ENCODE assay signal across 9 cellular contexts in the genomic region with DNA sequence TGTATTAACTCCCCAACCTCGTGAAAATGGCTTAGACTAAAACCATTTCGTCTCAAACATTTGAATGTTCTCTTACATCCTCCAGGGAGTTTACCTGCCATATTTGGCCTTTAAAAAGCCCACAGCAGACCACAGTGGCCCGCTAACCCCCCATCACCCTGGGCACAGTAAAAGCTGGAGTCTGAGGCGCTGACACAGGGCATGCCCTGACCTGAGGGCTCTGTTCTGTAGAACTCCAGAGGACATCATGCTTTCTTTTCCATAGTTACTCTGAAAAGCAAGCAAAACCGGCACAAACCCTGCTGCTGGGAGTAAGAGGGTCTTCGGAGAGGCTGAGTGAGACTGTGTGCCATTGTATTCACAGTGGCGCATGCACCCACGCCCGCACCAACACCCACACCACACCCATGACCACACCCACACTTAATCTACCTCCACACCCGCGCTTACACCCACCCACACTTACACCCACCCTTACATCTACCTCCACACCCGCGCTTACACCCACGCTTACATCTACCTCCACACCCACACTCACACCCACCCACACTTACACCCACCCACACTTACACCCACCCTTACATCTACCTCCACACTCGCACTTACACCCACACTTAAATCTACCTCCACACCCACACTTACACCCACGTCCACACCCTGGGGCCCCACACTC. TPM values are rescaled to one million over a fixed set of nuclear protein-coding genes. Genes with fewer than 3 reads are reported as not detected.
A peak's percentile ranks its signal among the peaks of the same experiment; 100 is the strongest.
DNase-seq lines count a peak whose midpoint lies in the region; ATAC-seq, FAIRE-seq and TF ChIP-seq lines count a peak whose summit lies in the region.
"Had no signal": no experiment of that assay in that cellular context is flagged by ENCODE, and none has a peak within 500 bp of the region (broad histone marks: within the 10 kb centered on the region; RNA-seq: fewer than 3 reads in every experiment).

No MANE protein-coding gene starts in this region.

- FAIRE-seq in HTR-8/SVneo (lab: Jason Lieb, UNC), result peak; percentile 100

- DNase-seq in ELR (ENCODE audit: low read depth), result peak; percentile 12
- peak; percentile 17 for DNase-seq in HTR-8/SVneo (ENCODE audit: insufficient read length, low spot score)
- peak; percentile 95 for DNase-seq in ecto neural progenitor cell (ENCODE audit: low spot score)
- no peak for DNase-seq in natural killer cell
- no peak for DNase-seq in thyroid gland
- no peak for DNase-seq in NCI-H526 treated with DMSO at 0.1 percent for 48 hours (lab: John Stamatoyannopoulos, UW)
- DNase-seq in superior temporal gyrus (ENCODE audit: extremely low spot score), result no peak
- DNase-seq: NCI-H2029 had no signal

- H3K36me3 ChIP-seq in thyroid gland, result peaks cover 0 to 17% of the 10 kb centered on the region in 2 donors

- no peaks in the 10 kb centered on the region for H3K4me1 ChIP-seq in thyroid gland

- no peak for TF ChIP-seq CTCF in natural killer cell (IDR thresholded peaks at IDR 0.05)
- TF ChIP-seq CTCF in thyroid gland (IDR thresholded peaks at IDR 0.05), result no peak

- H3K9me3 Mint-ChIP-seq in natural killer cell, result peaks cover 0 to 6% of the 10 kb centered on the region in 2 donors

- H3K27ac ChIP-seq in thyroid gland, result no peak overlapping the region

- H3K36me3 Mint-ChIP-seq in natural killer cell, result peaks cover 22% of the 10 kb centered on the region

- ATAC-seq in natural killer cell (peak in 2 of 3 donors; percentile 50 to 78), GM19463 (IDR thresholded peaks at IDR 0.05; ENCODE audit: unreplicated experiment) (no peak)

- no peak for TF ChIP-seq POLR2A in thyroid gland (IDR thresholded peaks at IDR 0.05)

- WGBS in thyroid gland, 2 donors, result 62 to 65% methylated on average over 16 of the region's 16 CpGs

- H3K4me1 Mint-ChIP-seq in natural killer cell, result peaks cover 0 to 11% of the 10 kb centered on the region in 2 donors

- no peaks in the 10 kb centered on the region for H3K27me3 ChIP-seq in thyroid gland

- H3K27me3 Mint-ChIP-seq in natural killer cell (ENCODE audit: low read depth in 2 of 2), result no peaks in the 10 kb centered on the region

- peak overlapping the region in 1 of 2 donors; percentile 75 for H3K27ac Mint-ChIP-seq in natural killer cell

- H3K4me3 Mint-ChIP-seq in natural killer cell, result no peak overlapping the region

- no peak overlapping the region for H3K4me3 ChIP-seq in thyroid gland (replicated peaks in 1 of 3)

- intact Hi-C loops in natural killer cell (cut with micrococcal nuclease) (no loop called here), thyroid gland (cut with DNase I) (no loop called here)

- H3K9me3 ChIP-seq in thyroid gland, result no peaks in the 10 kb centered on the region

RNA-seq across cellular contexts. Expression of a gene that starts 32.1 kb away (rescaled TPM):
- total RNA-seq in natural killer cell (10 to 100 TPM in 1 of 3 donors, 1 to 10 TPM in 2; 8.1 to 22.5 (median 9.9) TPM), thyroid gland (10 to 100 TPM; 14.0 to 24.4 (median 19.4) TPM)

RNA-seq across cellular contexts. Expression of a gene that starts 32.9 kb away (rescaled TPM):
- total RNA-seq in natural killer cell (10 to 100 TPM; 23.7 to 29.5 (median 24.4) TPM), thyroid gland (10 to 100 TPM; 14.5 to 35.4 (median 27.3) TPM)

RNA-seq across cellular contexts. Expression of a gene that starts 56.3 kb away (rescaled TPM):
- total RNA-seq in natural killer cell (10 to 100 TPM; 12.7 to 22.1 (median 17.9) TPM), thyroid gland (1 to 10 TPM; 3.3 to 5.7 (median 3.5) TPM)

Comparison
In these comparisons a context has a peak if more than half of its experiments do, and no peak if none do; other contexts are left out.
1. DNase-seq: peak in ELR (single experiment), HTR-8/SVneo (single experiment) and ecto neural progenitor cell (single experiment); none in natural killer cell (single experiment), thyroid gland (0 of 2), NCI-H526 treated with DMSO at 0.1 percent for 48 hours (single experiment) and superior temporal gyrus (single experiment).